In genomic region chr1:91441980-91442379, GRCh38 we compare ENCODE assay signal across 12 cellular contexts. TPM values are rescaled to one million over a fixed set of nuclear protein-coding genes. Genes with fewer than 3 reads are reported as not detected.
"Had no signal": no experiment of that assay in that cellular context is flagged by ENCODE, and none has a peak within 500 bp of the region (broad histone marks: within the 10 kb centered on the region; RNA-seq: fewer than 3 reads in every experiment).

No MANE protein-coding gene starts in this region.

RNA-seq across cellular contexts. Expression of gene HFM1, which starts 37.3 kb away (rescaled TPM):
- total RNA-seq: activated CD4-positive, alpha-beta memory T cell treated with anti-CD3 and anti-CD28 coated beads for 36 hours; activated CD4-positive, alpha-beta memory T cell treated with anti-CD3 and anti-CD28 coated beads, Interleukin-2, amount 10 ng/mL, durations not matched to agents 7 days and 5 days; activated CD4-positive, alpha-beta T cell treated with anti-CD3 and anti-CD28 coated beads for 36 hours; activated CD4-positive, alpha-beta T cell treated with anti-CD3 and anti-CD28 coated beads, Interleukin-2, amount 10 ng/mL, durations not matched to agents 24 days and 14 days; activated CD4-positive, alpha-beta T cell treated with anti-CD3 and anti-CD28 coated beads, Interleukin-2, amount 10 ng/mL, durations not matched to agents 7 days and 5 days; activated CD8-positive, alpha-beta memory T cell treated with anti-CD3 and anti-CD28 coated beads for 36 hours; activated CD8-positive, alpha-beta memory T cell treated with anti-CD3 and anti-CD28 coated beads, Interleukin-2, amount 10 ng/mL, durations not matched to agents 7 days and 5 days; activated CD8-positive, alpha-beta T cell treated with anti-CD3 and anti-CD28 coated beads, Interleukin-2, amount 10 ng/mL, durations not matched to agents 7 days and 5 days; T-cell; T-helper 1 cell treated with Interleukin-12 subunit alpha and Interleukin-12 subunit beta and Interleukin-4 antibody, amounts not matched to agents 30 ng/mL and 1 ng/mL, for 36 hours; T-helper 17 cell; T-helper 2 cell treated with Interferon-gamma antibody and Interleukin-4, amounts not matched to agents 100 ng/mL and 5 ng/mL, for 36 hours had no signal
